8 cellular contexts compared by ENCODE assay signal in the genomic region with DNA sequence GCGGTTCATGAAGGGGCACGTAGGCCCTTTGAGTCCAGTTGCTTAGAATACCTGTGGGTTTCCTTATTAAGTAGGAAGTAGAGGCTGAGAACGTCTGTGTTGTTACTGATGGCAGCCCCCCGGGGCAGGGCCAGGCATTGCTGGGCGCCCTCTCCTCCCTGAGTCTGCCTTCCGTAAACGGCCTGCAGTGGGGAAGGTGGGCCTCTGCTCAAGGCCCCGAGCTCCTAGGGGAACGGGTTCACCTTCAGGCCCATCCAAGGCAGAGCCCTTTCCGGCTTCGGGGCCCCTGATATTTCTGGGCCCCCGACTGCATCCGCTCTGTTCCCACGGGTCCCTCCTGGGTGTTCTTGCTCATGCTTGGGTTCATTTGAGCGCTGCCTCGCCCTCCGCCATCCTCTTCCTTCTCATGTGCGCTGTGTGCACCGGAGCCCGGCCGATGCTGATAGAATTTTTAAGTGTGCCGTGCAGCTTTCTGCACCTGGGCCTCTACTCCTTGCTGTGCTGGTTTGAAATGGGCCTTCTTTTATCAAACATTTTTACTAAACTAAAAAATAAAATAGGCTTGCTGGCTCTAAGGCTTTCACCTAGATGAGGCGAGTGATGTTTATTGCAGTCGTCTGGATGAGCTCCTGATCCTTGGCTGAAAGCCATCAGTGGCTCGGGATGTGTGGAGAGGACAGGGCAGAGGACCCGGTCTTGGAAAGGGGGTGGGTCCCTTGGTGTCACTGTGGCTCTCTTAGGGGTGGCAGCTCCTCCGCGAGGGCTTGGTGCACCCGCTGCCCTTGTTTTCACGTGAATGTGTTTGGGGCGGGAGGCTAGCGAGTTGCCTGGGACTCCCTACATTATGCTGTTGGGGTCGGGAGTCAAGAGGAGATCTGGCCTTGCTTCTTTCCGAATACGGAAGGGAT. TPM values are rescaled to one million over a fixed set of nuclear protein-coding genes. Genes with fewer than 3 reads are reported as not detected.
A peak's percentile ranks its signal among the peaks of the same experiment; 100 is the strongest.
DNase-seq lines count a peak whose midpoint lies in the region; ATAC-seq lines count a peak whose summit lies in the region.

No MANE protein-coding gene starts in this region.

- H3K27ac ChIP-seq in layer of hippocampus (ENCODE audit: low read depth, low read length) = peak overlapping the region; percentile 48

- peak; percentile 39 for DNase-seq in activated CD4-positive, alpha-beta memory T cell treated with anti-CD3 and anti-CD28 coated beads, Interleukin-2, amount 10 ng/mL, durations not matched to agents 7 days and 5 days
- DNase-seq in occipital lobe (lab: John Stamatoyannopoulos, UW) (no peak), midbrain (lab: John Stamatoyannopoulos, UW) (no peak), NCI-H1930 (lab: John Stamatoyannopoulos, UW) (no peak), amniotic stem cell (lab: John Stamatoyannopoulos, UW) (no peak)

- peak overlapping the region; percentile 75 for H3K4me3 Mint-ChIP-seq in activated CD4-positive, alpha-beta memory T cell treated with anti-CD3 and anti-CD28 coated beads, Interleukin-2, amount 10 ng/mL, durations not matched to agents 7 days and 5 days

- H3K27me3 ChIP-seq in layer of hippocampus (ENCODE audit: control insufficient read depth, insufficient read depth, low read length) = no peaks in the 10 kb centered on the region

- peak overlapping the region; percentile 90 for H3K27ac Mint-ChIP-seq in activated CD4-positive, alpha-beta memory T cell treated with anti-CD3 and anti-CD28 coated beads, Interleukin-2, amount 10 ng/mL, durations not matched to agents 7 days and 5 days

- CTCF ChIA-PET in activated CD4-positive, alpha-beta memory T cell treated with anti-CD3 and anti-CD28 coated beads, Interleukin-2, amount 10 ng/mL, durations not matched to agents 7 days and 5 days (lab: Charles Lee) = interaction anchor here (0.8 to 3.4 kb wide), 8 partner anchors 10 to 29 kb away, joined by 3 to 13 read pairs (median 5); partner anchors contain the start of gene TBC1D22A

- no peaks in the 10 kb centered on the region for H3K27me3 Mint-ChIP-seq in activated CD4-positive, alpha-beta memory T cell treated with anti-CD3 and anti-CD28 coated beads, Interleukin-2, amount 10 ng/mL, durations not matched to agents 7 days and 5 days

- peaks cover 30% of the 10 kb centered on the region for H3K36me3 Mint-ChIP-seq in activated CD4-positive, alpha-beta memory T cell treated with anti-CD3 and anti-CD28 coated beads, Interleukin-2, amount 10 ng/mL, durations not matched to agents 7 days and 5 days (ENCODE audit: low read depth)

- POLR2A ChIA-PET in activated CD4-positive, alpha-beta memory T cell treated with anti-CD3 and anti-CD28 coated beads, Interleukin-2, amount 10 ng/mL, durations not matched to agents 7 days and 5 days (lab: Charles Lee) = interaction anchor here (0.6 to 6.7 kb wide), 10 partner anchors 10 to 39 kb away, joined by 3 to 75 read pairs (median 7); partner anchors contain the start of gene TBC1D22A

- ATAC-seq in GM18867 (IDR thresholded peaks at IDR 0.05; ENCODE audit: unreplicated experiment) (peak; percentile 23), HG02610 (IDR thresholded peaks at IDR 0.05; ENCODE audit: unreplicated experiment) (peak; percentile 37)

- H3K9me3 Mint-ChIP-seq in activated CD4-positive, alpha-beta memory T cell treated with anti-CD3 and anti-CD28 coated beads, Interleukin-2, amount 10 ng/mL, durations not matched to agents 7 days and 5 days = no peaks in the 10 kb centered on the region

- H3K4me1 Mint-ChIP-seq in activated CD4-positive, alpha-beta memory T cell treated with anti-CD3 and anti-CD28 coated beads, Interleukin-2, amount 10 ng/mL, durations not matched to agents 7 days and 5 days = peaks cover 74% of the 10 kb centered on the region

RNA-seq across cellular contexts. Expression of gene TBC1D22A, which starts 12.3 kb away (rescaled TPM):
- 10 to 100 TPM; 38.5 to 41.0 TPM for total RNA-seq in activated CD4-positive, alpha-beta memory T cell treated with anti-CD3 and anti-CD28 coated beads, Interleukin-2, amount 10 ng/mL, durations not matched to agents 7 days and 5 days
- 4.5 TPM for total RNA-seq in occipital lobe

RNA-seq across cellular contexts. Expression of gene CERK, which starts 36.7 kb away (rescaled TPM):
- 10 to 100 TPM; 68.7 to 73.4 TPM for total RNA-seq in activated CD4-positive, alpha-beta memory T cell treated with anti-CD3 and anti-CD28 coated beads, Interleukin-2, amount 10 ng/mL, durations not matched to agents 7 days and 5 days
- 42.0 TPM for total RNA-seq in occipital lobe
